In the genomic region with DNA sequence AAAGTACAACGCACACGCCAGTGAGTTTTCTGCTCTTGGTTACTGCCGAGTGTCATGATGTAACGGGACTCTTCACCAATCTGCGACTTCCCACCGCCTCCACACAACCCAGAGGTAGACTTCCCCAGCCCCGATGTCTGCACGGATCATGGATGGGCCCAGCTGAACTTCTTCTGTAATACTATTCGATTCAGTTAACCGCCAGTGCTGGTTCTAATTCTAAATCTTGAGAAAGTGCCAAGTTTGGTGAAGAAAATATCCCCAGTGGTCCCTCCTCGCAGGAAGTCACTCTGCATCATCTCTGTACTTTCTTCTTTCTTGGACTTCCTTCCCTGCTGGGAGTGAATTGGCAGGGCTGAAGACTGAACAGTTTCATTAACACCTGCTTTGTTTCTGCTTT, we compare ENCODE assay signal across 29 cellular contexts.
"Had no signal": no experiment of that assay in that cellular context is flagged by ENCODE, and none has a peak within 500 bp of the region (broad histone marks: within the 10 kb centered on the region; RNA-seq: fewer than 3 reads in every experiment).

No MANE protein-coding gene starts in this region.

- H3K36me3 ChIP-seq: ascending aorta, breast epithelium, cardiac muscle cell, colonic mucosa, gastrocnemius medialis, heart left ventricle had no signal

- H3K27ac Mint-ChIP-seq: activated CD4-positive, alpha-beta T cell treated with anti-CD3 and anti-CD28 coated beads, Interleukin-2, amount 10 ng/mL, durations not matched to agents 7 days and 5 days; activated CD8-positive, alpha-beta T cell treated with anti-CD3 and anti-CD28 coated beads for 36 hours; activated naive CD4-positive, alpha-beta T cell treated with anti-CD3 and anti-CD28 coated beads for 36 hours; activated naive CD4-positive, alpha-beta T cell treated with anti-CD3 and anti-CD28 coated beads, Interleukin-2, amount 50 U/mL, for 24 hours; activated naive CD8-positive, alpha-beta T cell treated with anti-CD3 and anti-CD28 coated beads, Interleukin-2, amount 10 ng/mL, durations not matched to agents 7 days and 5 days; activated T-helper 1 cell treated with anti-CD3 and anti-CD28 coated beads, Interleukin-12 subunit alpha, Interleukin-12 subunit beta, Interleukin-2, Interleukin-4 antibody, amounts not matched to agents 30 ng/mL and 10 ng/mL and 1 ng/mL, durations not matched to agents 14 hours and 24 hours and 36 hours; activated T-helper 2 cell treated with anti-CD3 and anti-CD28 coated beads, Interferon-gamma antibody, Interleukin-2, Interleukin-4, amounts not matched to agents 10 μg/mL and 5 μg/mL and 100 μg/mL, durations not matched to agents 14 hours and 24 hours and 36 hours had no signal

- H3K9me3 Mint-ChIP-seq: activated CD4-positive, alpha-beta T cell treated with anti-CD3 and anti-CD28 coated beads, Interleukin-2, amount 10 ng/mL, durations not matched to agents 7 days and 5 days; activated CD8-positive, alpha-beta T cell treated with anti-CD3 and anti-CD28 coated beads for 36 hours; activated naive CD4-positive, alpha-beta T cell treated with anti-CD3 and anti-CD28 coated beads for 36 hours; activated naive CD8-positive, alpha-beta T cell treated with anti-CD3 and anti-CD28 coated beads, Interleukin-2, amount 10 ng/mL, durations not matched to agents 7 days and 5 days; activated T-helper 1 cell treated with anti-CD3 and anti-CD28 coated beads, Interleukin-12 subunit alpha, Interleukin-12 subunit beta, Interleukin-2, Interleukin-4 antibody, amounts not matched to agents 30 ng/mL and 10 ng/mL and 1 ng/mL, durations not matched to agents 14 hours and 24 hours and 36 hours; activated T-helper 2 cell treated with anti-CD3 and anti-CD28 coated beads, Interferon-gamma antibody, Interleukin-2, Interleukin-4, amounts not matched to agents 10 μg/mL and 5 μg/mL and 100 μg/mL, durations not matched to agents 14 hours and 24 hours and 36 hours had no signal

- FAIRE-seq: endometrium had no signal

- DNase-seq: activated CD4-positive, alpha-beta T cell treated with anti-CD3 and anti-CD28 coated beads for 1 hour; activated CD4-positive, alpha-beta T cell treated with anti-CD3 and anti-CD28 coated beads for 4 hours; activated CD4-positive, alpha-beta T cell treated with anti-CD3 and anti-CD28 coated beads, Interleukin-2, amount 10 ng/mL, durations not matched to agents 7 days and 5 days; activated CD4-positive, alpha-beta T cell treated with anti-CD3 and anti-CD28 coated beads, Interleukin-2, amount 50 U/mL, for 48 hours; activated CD8-positive, alpha-beta memory T cell treated with anti-CD3 and anti-CD28 coated beads for 24 hours; activated CD8-positive, alpha-beta T cell treated with anti-CD3 and anti-CD28 coated beads for 36 hours; activated effector memory CD4-positive, alpha-beta T cell treated with anti-CD3 and anti-CD28 coated beads, Interleukin-2, amount 50 U/mL, for 16 hours; activated naive CD4-positive, alpha-beta T cell treated with anti-CD3 and anti-CD28 coated beads for 36 hours; activated naive CD8-positive, alpha-beta T cell treated with anti-CD3 and anti-CD28 coated beads, Interleukin-2, amount 10 ng/mL, durations not matched to agents 7 days and 5 days; activated T-cell treated with anti-CD3 and anti-CD28 coated beads, Interleukin-2, amount 50 U/mL, for 48 hours; central memory CD4-positive, alpha-beta T cell; cerebellar nuclear complex; colonic mucosa; effector CD8-positive, alpha-beta T cell; foreskin fibroblast; gastrocnemius medialis; glutamatergic neuron; heart left ventricle; T-helper 2 cell had no signal

- H3K4me1 ChIP-seq: ascending aorta, breast epithelium, colonic mucosa, gastrocnemius medialis, heart left ventricle had no signal

- ATAC-seq: activated CD8-positive, alpha-beta T cell treated with anti-CD3 and anti-CD28 coated beads for 36 hours; esophagus mucosa; gastrocnemius medialis; heart left ventricle had no signal

- H3K9me3 ChIP-seq: ascending aorta, breast epithelium, colonic mucosa, gastrocnemius medialis had no signal

- H3K36me3 Mint-ChIP-seq: activated naive CD4-positive, alpha-beta T cell treated with anti-CD3 and anti-CD28 coated beads, Interleukin-2, amount 50 U/mL, for 24 hours; activated naive CD8-positive, alpha-beta T cell treated with anti-CD3 and anti-CD28 coated beads, Interleukin-2, amount 10 ng/mL, durations not matched to agents 7 days and 5 days; brain had no signal

- H3K27ac ChIP-seq: ascending aorta, breast epithelium, cardiac muscle cell, colonic mucosa, epithelial cell of prostate, gastrocnemius medialis, heart left ventricle had no signal

- H3K4me1 Mint-ChIP-seq: activated CD4-positive, alpha-beta T cell treated with anti-CD3 and anti-CD28 coated beads, Interleukin-2, amount 10 ng/mL, durations not matched to agents 7 days and 5 days; activated naive CD4-positive, alpha-beta T cell treated with anti-CD3 and anti-CD28 coated beads, Interleukin-2, amount 50 U/mL, for 24 hours; activated naive CD8-positive, alpha-beta T cell treated with anti-CD3 and anti-CD28 coated beads, Interleukin-2, amount 10 ng/mL, durations not matched to agents 7 days and 5 days had no signal

- H3K27me3 ChIP-seq: ascending aorta, breast epithelium, cardiac muscle cell, colonic mucosa, gastrocnemius medialis, heart left ventricle had no signal

- H3K4me3 ChIP-seq: ascending aorta, breast epithelium, cardiac muscle cell, colonic mucosa, gastrocnemius medialis, heart left ventricle had no signal

- H3K4me3 Mint-ChIP-seq: activated CD4-positive, alpha-beta T cell treated with anti-CD3 and anti-CD28 coated beads, Interleukin-2, amount 10 ng/mL, durations not matched to agents 7 days and 5 days; activated CD8-positive, alpha-beta T cell treated with anti-CD3 and anti-CD28 coated beads for 36 hours; activated naive CD4-positive, alpha-beta T cell treated with anti-CD3 and anti-CD28 coated beads for 36 hours; activated naive CD4-positive, alpha-beta T cell treated with anti-CD3 and anti-CD28 coated beads, Interleukin-2, amount 50 U/mL, for 24 hours; activated naive CD8-positive, alpha-beta T cell treated with anti-CD3 and anti-CD28 coated beads, Interleukin-2, amount 10 ng/mL, durations not matched to agents 7 days and 5 days; activated T-helper 1 cell treated with anti-CD3 and anti-CD28 coated beads, Interleukin-12 subunit alpha, Interleukin-12 subunit beta, Interleukin-2, Interleukin-4 antibody, amounts not matched to agents 30 ng/mL and 10 ng/mL and 1 ng/mL, durations not matched to agents 14 hours and 24 hours and 36 hours; brain had no signal
